In the genomic region with DNA sequence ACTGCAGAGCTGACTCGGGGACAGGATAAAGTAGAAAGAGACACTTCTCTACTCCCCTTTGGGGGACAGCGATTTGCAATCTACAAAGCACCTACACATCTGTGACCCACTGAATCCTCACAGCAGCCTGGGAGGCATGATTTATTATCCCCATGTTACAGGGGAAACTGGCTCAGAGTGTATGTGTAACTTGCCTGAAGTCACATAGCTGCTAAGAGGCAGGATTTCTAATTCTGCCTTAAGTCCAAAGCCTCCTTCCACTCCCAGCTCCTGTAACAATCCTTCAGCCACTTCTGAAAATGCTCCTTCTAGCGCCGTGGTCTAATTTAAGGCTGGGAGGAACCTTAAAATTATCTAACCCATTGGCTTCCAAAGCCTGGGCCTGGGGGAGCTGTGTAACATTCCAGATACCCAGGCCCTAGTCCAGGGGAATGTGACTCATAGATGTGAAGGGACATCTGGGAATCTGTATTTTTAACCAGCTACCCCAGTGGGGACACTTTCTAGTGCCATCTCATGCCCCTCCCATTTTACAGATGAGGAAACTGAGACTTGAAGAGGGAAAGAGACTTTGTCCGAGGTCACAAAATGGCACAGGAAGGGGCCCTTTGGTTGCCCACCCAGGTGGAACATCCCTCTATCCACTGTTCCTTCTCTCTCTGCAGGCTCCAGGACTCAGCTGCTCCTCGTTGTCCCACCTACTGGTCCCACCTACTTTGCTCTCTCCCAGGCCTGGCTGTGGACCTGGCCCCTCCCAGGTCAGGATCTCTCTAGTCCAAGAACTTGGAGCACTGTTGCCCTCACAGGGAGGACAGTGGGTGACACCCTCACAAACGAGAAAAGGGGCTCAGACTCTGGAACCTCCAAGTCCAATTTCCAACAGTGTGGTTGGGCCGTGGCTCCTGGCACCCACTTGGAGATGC, we compare ENCODE assay signal across 1 cellular context.
TF ChIP-seq lines count a peak whose summit lies in the region.

No MANE protein-coding gene starts in this region.

TF ChIP-seq in IMR-90, 13 proteins besides CTCF, POLR2A, EP300 and RAD21 (continued from another document):
- TF ChIP-seq NFE2L2 (IDR thresholded peaks at IDR 0.05; ENCODE audit: low read depth, low read length), result no peak
